In the genomic region with DNA sequence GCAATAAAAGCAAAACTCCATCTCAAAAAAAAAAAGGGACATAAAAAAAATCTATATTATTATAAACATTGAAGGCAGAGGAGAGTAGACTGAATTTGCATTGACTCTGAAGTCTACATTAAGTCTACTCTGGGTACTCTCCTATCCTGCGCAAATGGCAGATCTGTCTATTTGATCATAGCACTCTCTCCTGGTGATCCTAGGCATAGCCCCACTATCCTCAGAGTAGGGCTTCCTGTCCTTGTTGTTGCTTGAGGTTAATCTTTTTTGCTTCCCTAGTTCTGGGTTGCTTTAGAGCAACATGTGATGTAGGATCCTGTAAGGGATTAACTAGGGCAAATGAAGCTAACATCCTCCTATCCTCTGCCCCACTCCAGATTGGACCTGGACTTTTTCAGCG, we compare ENCODE assay signal across 1 cellular context.
TF ChIP-seq lines count a peak whose summit lies in the region.

No MANE protein-coding gene starts in this region.

TF ChIP-seq in GM23338, 12 proteins besides CTCF, POLR2A, EP300 and RAD21 (continued from another document):
- TF ChIP-seq ZNF462 (CRISPR knock-in tag; IDR thresholded peaks at IDR 0.05) = no peak
- TF ChIP-seq EZH2 (IDR thresholded peaks at IDR 0.05; ENCODE audit: low read depth, unreplicated experiment) = no peak
